In genomic region chr4:7074423-7074822, GRCh38 we compare ENCODE assay signal across 23 cellular contexts. TPM values are rescaled to one million over a fixed set of nuclear protein-coding genes. Genes with fewer than 3 reads are reported as not detected.
DNase-seq lines count a peak whose midpoint lies in the region; ATAC-seq, FAIRE-seq and TF ChIP-seq lines count a peak whose summit lies in the region.
"Had no signal": no experiment of that assay in that cellular context is flagged by ENCODE, and none has a peak within 500 bp of the region (broad histone marks: within the 10 kb centered on the region; RNA-seq: fewer than 3 reads in every experiment).

No MANE protein-coding gene starts in this region.

- no peak for FAIRE-seq in astrocyte (lab: Jason Lieb, UNC)

- H3K9ac ChIP-seq in astrocyte (ENCODE audit: low read length) (no peak overlapping the region), H9 (ENCODE audit: extremely low read depth, insufficient read length, low read length) (no peak overlapping the region)

- H3K36me3 Mint-ChIP-seq in astrocyte (ENCODE audit: low read depth, unreplicated experiment) (peaks cover 2% of the 10 kb centered on the region), H9 (ENCODE audit: insufficient read depth in 1 of 3, low read depth in 3 of 3) (no peaks in the 10 kb centered on the region)
- no peaks in the 10 kb centered on the region for H3K36me3 Mint-ChIP-seq in CD4-positive, alpha-beta T cell (ENCODE audit: low read depth)
- H3K36me3 Mint-ChIP-seq: stimulated activated naive B cell treated with anti-CD40 and anti-IgM and Interleukin-4, amounts not matched to agents 10 μg/mL and 1 μg/mL and 100 μg/mL, for 72 hours; T-cell had no signal

- H2BK12ac ChIP-seq in H9 (ENCODE audit: insufficient read length, low read depth, low read length), result no peak overlapping the region

- no peaks in the 10 kb centered on the region for H3K79me2 ChIP-seq in astrocyte (ENCODE audit: insufficient read depth, low read length)
- no peaks in the 10 kb centered on the region for H3K79me2 ChIP-seq in osteoblast (ENCODE audit: insufficient read depth, low read length)
- H3K79me2 ChIP-seq in H9 (ENCODE audit: insufficient read depth, low read length), result no peaks in the 10 kb centered on the region

- H3K4ac ChIP-seq in H9 (ENCODE audit: low read depth, low read length), result no peak overlapping the region

- no peak overlapping the region for H3K14ac ChIP-seq in H9 (ENCODE audit: insufficient read depth, low read length)

- CTCF ChIA-PET in CD4-positive, alpha-beta T cell (lab: Charles Lee), result no interaction called here

- H3K4me1 ChIP-seq in astrocyte (ENCODE audit: insufficient read depth, low read length) (no peaks in the 10 kb centered on the region), osteoblast (ENCODE audit: insufficient read depth, low read length) (no peaks in the 10 kb centered on the region), H9 (ENCODE audit: insufficient read depth, low read length) (no peaks in the 10 kb centered on the region)
- H3K4me1 ChIP-seq: Caco-2, thyroid gland had no signal

- H3K4me1 Mint-ChIP-seq in astrocyte (ENCODE audit: low read depth, unreplicated experiment), result no peaks in the 10 kb centered on the region
- H3K4me1 Mint-ChIP-seq in CD4-positive, alpha-beta T cell (ENCODE audit: low read depth), result peaks cover 10% of the 10 kb centered on the region
- H3K4me1 Mint-ChIP-seq in H9, result peaks cover 4% of the 10 kb centered on the region in 2 experiments

- no peaks in the 10 kb centered on the region for H3K23me2 ChIP-seq in H9 (ENCODE audit: insufficient read length, low read depth, low read length, poor library complexity, severe bottlenecking)

- peak; percentile 20 for DNase-seq in AG20443 (ENCODE audit: low spot score)
- DNase-seq in LHCN-M2 (ENCODE audit: low read depth), result peak; percentile 100
- no peak for DNase-seq in astrocyte (ENCODE audit: low read depth)
- DNase-seq in osteoblast (ENCODE audit: insufficient read length, low spot score, missing footprints), result peak; percentile 70
- no peak for DNase-seq in CD4-positive, alpha-beta T cell
- no peak for DNase-seq in NCI-H2171 (lab: John Stamatoyannopoulos, UW)
- DNase-seq in H9, result no peak
- DNase-seq: activated CD4-positive, alpha-beta T cell treated with anti-CD3 and anti-CD28 coated beads, Interleukin-2, amount 10 ng/mL, durations not matched to agents 7 days and 5 days; activated CD8-positive, alpha-beta memory T cell treated with anti-CD3 and anti-CD28 coated beads, Interleukin-2, amount 50 U/mL, for 48 hours; activated gamma-delta T cell; Caco-2; effector CD8-positive, alpha-beta T cell; glutamatergic neuron; midbrain; NCI-H1694 treated with DMSO at 0.1 percent for 48 hours; NK-92 treated with Interleukin-12 subunit alpha and Interleukin-12 subunit beta, amount 100 ng/mL, for 24 hours; retina; stimulated activated naive B cell treated with anti-CD40 and anti-IgM and Interleukin-4, amounts not matched to agents 10 μg/mL and 1 μg/mL and 100 μg/mL, for 72 hours; T-cell; thyroid gland had no signal

- H3K27me3 Mint-ChIP-seq in astrocyte (ENCODE audit: low read depth, unreplicated experiment), result peaks cover 30% of the 10 kb centered on the region
- H3K27me3 Mint-ChIP-seq in CD4-positive, alpha-beta T cell, result peaks cover 3% of the 10 kb centered on the region
- peaks cover 56% of the 10 kb centered on the region for H3K27me3 Mint-ChIP-seq in H9 (ENCODE audit: low read depth)

- H3K23ac ChIP-seq in H9 (ENCODE audit: insufficient read length, low read depth, low read length), result no peak overlapping the region

- peaks cover 3% of the 10 kb centered on the region for H3K9me3 Mint-ChIP-seq in astrocyte (ENCODE audit: unreplicated experiment)
- H3K9me3 Mint-ChIP-seq in CD4-positive, alpha-beta T cell, result no peaks in the 10 kb centered on the region
- H3K9me3 Mint-ChIP-seq in H9, result peaks cover 4% of the 10 kb centered on the region in 2 experiments; a peak in 3 of 5 replicates
- H3K9me3 Mint-ChIP-seq: activated CD4-positive, alpha-beta T cell treated with anti-CD3 and anti-CD28 coated beads, Interleukin-2, amount 10 ng/mL, durations not matched to agents 7 days and 5 days; stimulated activated naive B cell treated with anti-CD40 and anti-IgM and Interleukin-4, amounts not matched to agents 10 μg/mL and 1 μg/mL and 100 μg/mL, for 72 hours; T-cell had no signal

- no peak overlapping the region for H2BK5ac ChIP-seq in H9 (ENCODE audit: insufficient read length, low read length)

- POLR2A ChIA-PET in CD4-positive, alpha-beta T cell (lab: Charles Lee), result no interaction called here

- H3K79me1 ChIP-seq in H9 (ENCODE audit: insufficient read depth, low read depth, low read length, poor library complexity, severe bottlenecking), result no peaks in the 10 kb centered on the region

- no peak overlapping the region for H2BK120ac ChIP-seq in H9 (ENCODE audit: low read depth, low read length, poor library complexity, severe bottlenecking)

- peak overlapping the region; percentile 34 for H3K27ac Mint-ChIP-seq in astrocyte (ENCODE audit: unreplicated experiment)
- H3K27ac Mint-ChIP-seq in CD4-positive, alpha-beta T cell, result no peak overlapping the region
- no peak overlapping the region for H3K27ac Mint-ChIP-seq in H9
- H3K27ac Mint-ChIP-seq: activated CD4-positive, alpha-beta T cell treated with anti-CD3 and anti-CD28 coated beads, Interleukin-2, amount 10 ng/mL, durations not matched to agents 7 days and 5 days; stimulated activated naive B cell treated with anti-CD40 and anti-IgM and Interleukin-4, amounts not matched to agents 10 μg/mL and 1 μg/mL and 100 μg/mL, for 72 hours; T-cell had no signal

- no peak overlapping the region for H3K4me2 ChIP-seq in astrocyte (ENCODE audit: low read length)
- no peak overlapping the region for H3K4me2 ChIP-seq in osteoblast (ENCODE audit: insufficient read depth, low read length)
- no peak overlapping the region for H3K4me2 ChIP-seq in H9 (ENCODE audit: insufficient read depth, insufficient read length, low read length)

- no peak for ATAC-seq in CD4-positive, alpha-beta T cell (ENCODE audit: poor library complexity)
- no peak for ATAC-seq in GM18519 (IDR thresholded peaks at IDR 0.05; ENCODE audit: low FRiP score, unreplicated experiment)
- ATAC-seq: left lung; stimulated activated naive B cell treated with anti-CD40 and anti-IgM and Interleukin-4, amounts not matched to agents 10 μg/mL and 1 μg/mL and 100 μg/mL, for 72 hours; T-cell had no signal

- no peak overlapping the region for H3K56ac ChIP-seq in H9 (ENCODE audit: insufficient read length, low read depth, low read length)

- no peak overlapping the region for H4K91ac ChIP-seq in H9 (ENCODE audit: insufficient read length, low read depth, low read length)

- H3K4me3 ChIP-seq in astrocyte (ENCODE audit: insufficient read depth, low read depth, low read length) (no peak overlapping the region), osteoblast (ENCODE audit: insufficient read depth, low read length) (no peak overlapping the region)
- H3K4me3 ChIP-seq: left lung, thyroid gland had no signal

- no peaks in the 10 kb centered on the region for H4K20me1 ChIP-seq in astrocyte (ENCODE audit: insufficient read depth, low read length)
- peaks cover 5% of the 10 kb centered on the region for H4K20me1 ChIP-seq in osteoblast (ENCODE audit: insufficient read depth, low read length)
- H4K20me1 ChIP-seq in H9 (ENCODE audit: control insufficient read depth, insufficient read depth, insufficient read length), result no peaks in the 10 kb centered on the region

- H2BK20ac ChIP-seq in H9 (ENCODE audit: low read depth, low read length, poor library complexity, severe bottlenecking), result no peak overlapping the region

- no peak overlapping the region for H2AK5ac ChIP-seq in H9 (ENCODE audit: insufficient read length, low read length)

- TF ChIP-seq CTCF in astrocyte (IDR thresholded peaks at IDR 0.05; ENCODE audit: insufficient read depth, low read depth, low read length), result no peak
- no peak for TF ChIP-seq CTCF in osteoblast (IDR thresholded peaks at IDR 0.05; ENCODE audit: extremely low read depth, low read depth, low read length)
- TF ChIP-seq CTCF in CD4-positive, alpha-beta T cell (IDR thresholded peaks at IDR 0.05), result no peak
- TF ChIP-seq CTCF in H9 (conservative IDR thresholded peaks at IDR 0.05), result no peak

- intact Hi-C loops in CD4-positive, alpha-beta T cell (cut with DNase I, micrococcal nuclease), result loop anchor here in 1 of 2 experiments (5.0 to 10.0 kb wide), 2 partner anchors 432 to 500 kb away; partner anchors contain the start of genes MAN2B2 and MRFAP1

- no peak overlapping the region for H3T11ph ChIP-seq in H9 (ENCODE audit: low read length)

- H4K5ac ChIP-seq in H9 (ENCODE audit: insufficient read length, low read depth, low read length), result no peak overlapping the region

- H3K27ac ChIP-seq in astrocyte (ENCODE audit: low read depth, low read length) (no peak overlapping the region), osteoblast (ENCODE audit: low read depth, low read length) (no peak overlapping the region), H9 (ENCODE audit: insufficient read length, low read depth, low read length) (no peak overlapping the region)
- no peak overlapping the region for H3K27ac ChIP-seq in CD4-positive, alpha-beta T cell (ENCODE audit: low read depth, low read length)
- H3K27ac ChIP-seq: left lung, thyroid gland had no signal

- H3K4me3 Mint-ChIP-seq in astrocyte (ENCODE audit: unreplicated experiment), result no peak overlapping the region
- no peak overlapping the region for H3K4me3 Mint-ChIP-seq in CD4-positive, alpha-beta T cell
- peak overlapping the region in 1 of 2 experiments; percentile 48; a peak in 1 of 5 replicates for H3K4me3 Mint-ChIP-seq in H9
- H3K4me3 Mint-ChIP-seq: activated CD4-positive, alpha-beta T cell treated with anti-CD3 and anti-CD28 coated beads, Interleukin-2, amount 10 ng/mL, durations not matched to agents 7 days and 5 days; neural crest cell; stimulated activated naive B cell treated with anti-CD40 and anti-IgM and Interleukin-4, amounts not matched to agents 10 μg/mL and 1 μg/mL and 100 μg/mL, for 72 hours; T-cell had no signal

- WGBS in H9 (ENCODE audit: extremely low coverage, insufficient read length, low lambda C conversion rate), result no CpG with 5 or more reads among the region's 10 CpGs

- H3K36me3 ChIP-seq in astrocyte (ENCODE audit: insufficient read depth, low read length) (no peaks in the 10 kb centered on the region), osteoblast (ENCODE audit: insufficient read depth, low read length) (no peaks in the 10 kb centered on the region)
- H3K36me3 ChIP-seq: left lung, thyroid gland had no signal

- H3K27me3 ChIP-seq in astrocyte (ENCODE audit: insufficient read depth, low read length), result peaks cover 10% of the 10 kb centered on the region
- H3K27me3 ChIP-seq in osteoblast (ENCODE audit: insufficient read depth, low read length), result peaks cover 4% of the 10 kb centered on the region
- no peaks in the 10 kb centered on the region for H3K27me3 ChIP-seq in CD4-positive, alpha-beta T cell (ENCODE audit: control insufficient read depth, insufficient read depth, low read length)
- no peaks in the 10 kb centered on the region for H3K27me3 ChIP-seq in H9 (ENCODE audit: insufficient read depth, low read length)
- H3K27me3 ChIP-seq: left lung, thyroid gland had no signal

- H4K8ac ChIP-seq in H9 (replicated peaks; ENCODE audit: insufficient read length, low read depth, low read length), result no peak overlapping the region

- H2BK15ac ChIP-seq in H9 (ENCODE audit: low read depth, low read length), result no peak overlapping the region

- no peak overlapping the region for H3K18ac ChIP-seq in H9 (ENCODE audit: insufficient read length, low read depth, low read length)

- H2AFZ ChIP-seq in astrocyte (ENCODE audit: low read depth, low read length) (no peak overlapping the region), osteoblast (ENCODE audit: low read length) (no peak overlapping the region), H9 (ENCODE audit: low read length) (no peak overlapping the region)

- H3K9me3 ChIP-seq in astrocyte (ENCODE audit: insufficient read depth, low read depth, low read length) (no peaks in the 10 kb centered on the region), osteoblast (ENCODE audit: low read depth, low read length) (no peaks in the 10 kb centered on the region), H9 (ENCODE audit: control insufficient read depth, low read depth, low read length) (no peaks in the 10 kb centered on the region)
- H3K9me3 ChIP-seq in CD4-positive, alpha-beta T cell (ENCODE audit: control insufficient read depth, low read length), result no peaks in the 10 kb centered on the region
- H3K9me3 ChIP-seq: Caco-2, left lung, thyroid gland had no signal

RNA-seq across cellular contexts. Expression of gene GRPEL1, which starts 6.6 kb away (rescaled TPM):
- 40.2 and 56.1 TPM in 2 replicates for total RNA-seq in LHCN-M2 (2014; rRNA removed)
- 53.4 TPM for polyA plus RNA-seq in LHCN-M2 (2012)
- total RNA-seq in astrocyte, result 48.3 and 55.8 TPM in 2 replicates
- 10.3 and 21.0 TPM in 2 replicates for total RNA-seq in osteoblast
- 10 to 100 TPM; 55.6 to 58.6 TPM for total RNA-seq in CD4-positive, alpha-beta T cell
- total RNA-seq in H9 (2021), result 40.7 and 41.3 TPM in 2 replicates

RNA-seq across cellular contexts. Expression of gene TADA2B, which starts 31.3 kb away (rescaled TPM):
- total RNA-seq in LHCN-M2 (2014; rRNA removed) (14.0 and 14.5 TPM in 2 replicates), astrocyte (18.0 and 19.8 TPM in 2 replicates), osteoblast (12.7 and 13.0 TPM in 2 replicates), H9 (2021) (14.0 and 17.0 TPM in 2 replicates)
- polyA plus RNA-seq in LHCN-M2 (2012), result 9.0 TPM
- total RNA-seq in CD4-positive, alpha-beta T cell, result 10 to 100 TPM; 41.5 to 44.6 TPM

Comparison
In these comparisons a context has a peak if more than half of its experiments do, and no peak if none do; other contexts are left out.
1. DNase-seq: peak in AG20443 (single experiment), LHCN-M2 (single experiment) and osteoblast (single experiment); none in astrocyte (single experiment), CD4-positive, alpha-beta T cell (0 of 10), NCI-H2171 (single experiment) and H9 (single experiment).